ENCODE assay signal across 9 cellular contexts in genomic region chr12:57428965-57429364, GRCh38. TPM values are rescaled to one million over a fixed set of nuclear protein-coding genes. Genes with fewer than 3 reads are reported as not detected.
DNase-seq lines count a peak whose midpoint lies in the region; ATAC-seq, FAIRE-seq and TF ChIP-seq lines count a peak whose summit lies in the region.
"Had no signal": no experiment of that assay in that cellular context is flagged by ENCODE, and none has a peak within 500 bp of the region (broad histone marks: within the 10 kb centered on the region; RNA-seq: fewer than 3 reads in every experiment).

No MANE protein-coding gene starts in this region.

- ATAC-seq in T-helper 17 cell = no peak
- ATAC-seq: foreskin keratinocyte had no signal

- H3K79me2 ChIP-seq in keratinocyte (ENCODE audit: control insufficient read depth, insufficient read depth, low read length) = peaks cover 37% of the 10 kb centered on the region

- no peaks in the 10 kb centered on the region for H3K9me3 ChIP-seq in T-helper 17 cell (ENCODE audit: control insufficient read depth, low read length, poor library complexity, severe bottlenecking)
- no peaks in the 10 kb centered on the region for H3K9me3 ChIP-seq in keratinocyte (ENCODE audit: control insufficient read depth, low read depth, low read length)
- H3K9me3 ChIP-seq in subcutaneous abdominal adipose tissue (ENCODE audit: control insufficient read depth in 5 of 5, low read length in 5 of 5) = no peaks in the 10 kb centered on the region
- H3K9me3 ChIP-seq in kidney (ENCODE audit: control insufficient read depth in 1 of 2, low read length in 2 of 2) = no peaks in the 10 kb centered on the region

- no peaks in the 10 kb centered on the region for H3K27me3 Mint-ChIP-seq in activated naive CD4-positive, alpha-beta T cell treated with anti-CD3 and anti-CD28 coated beads, Interleukin-2, amount 50 U/mL, for 24 hours
- H3K27me3 Mint-ChIP-seq in T-helper 17 cell = no peaks in the 10 kb centered on the region

- H3K4me3 ChIP-seq in keratinocyte (ENCODE audit: control insufficient read depth in 2 of 3, extremely low read depth in 1 of 3, insufficient read depth in 2 of 3, low read depth in 1 of 3, low read length in 3 of 3) (peak overlapping the region in 1 of 3 experiments; percentile 78), subcutaneous abdominal adipose tissue (ENCODE audit: low read depth in 1 of 5, low read length in 5 of 5) (no peak overlapping the region), kidney (ENCODE audit: low read length in 2 of 2) (no peak overlapping the region)

- peak overlapping the region; percentile 91 for H3K27ac Mint-ChIP-seq in activated naive CD4-positive, alpha-beta T cell treated with anti-CD3 and anti-CD28 coated beads, Interleukin-2, amount 50 U/mL, for 24 hours
- H3K27ac Mint-ChIP-seq in T-helper 17 cell = peak overlapping the region; percentile 99

- no peak for DNase-seq in activated naive CD4-positive, alpha-beta T cell treated with Interleukin-2 at 50 U/mL for 16 hours
- DNase-seq in T-helper 17 cell (no peak), keratinocyte (ENCODE audit: low read depth, low spot score) (no peak), HK-2 (ENCODE audit: unreplicated experiment) (no peak), kidney (no peak), foreskin melanocyte (no peak)
- DNase-seq: foreskin keratinocyte had no signal

- peak overlapping the region; percentile 97 for H3K4me3 Mint-ChIP-seq in activated naive CD4-positive, alpha-beta T cell treated with anti-CD3 and anti-CD28 coated beads, Interleukin-2, amount 50 U/mL, for 24 hours
- H3K4me3 Mint-ChIP-seq in T-helper 17 cell = peak overlapping the region; percentile 96

- H3K27me3 ChIP-seq in keratinocyte (ENCODE audit: control insufficient read depth, extremely low read depth, insufficient read depth, low read length) (no peaks in the 10 kb centered on the region), subcutaneous abdominal adipose tissue (ENCODE audit: control insufficient read depth in 5 of 5, insufficient read depth in 4 of 5, low read length in 5 of 5) (no peaks in the 10 kb centered on the region)
- H3K27me3 ChIP-seq: foreskin keratinocyte had no signal

- peaks cover 46% of the 10 kb centered on the region for H3K4me1 Mint-ChIP-seq in activated naive CD4-positive, alpha-beta T cell treated with anti-CD3 and anti-CD28 coated beads, Interleukin-2, amount 50 U/mL, for 24 hours
- peaks cover 37% of the 10 kb centered on the region for H3K4me1 Mint-ChIP-seq in T-helper 17 cell

- H3K9me3 Mint-ChIP-seq in activated naive CD4-positive, alpha-beta T cell treated with anti-CD3 and anti-CD28 coated beads, Interleukin-2, amount 50 U/mL, for 24 hours = no peaks in the 10 kb centered on the region

- H3K36me3 Mint-ChIP-seq in activated naive CD4-positive, alpha-beta T cell treated with anti-CD3 and anti-CD28 coated beads, Interleukin-2, amount 50 U/mL, for 24 hours = peaks cover 2% of the 10 kb centered on the region
- H3K36me3 Mint-ChIP-seq in T-helper 17 cell (ENCODE audit: low read depth) = peaks cover 2% of the 10 kb centered on the region

- peaks cover 9% of the 10 kb centered on the region for H3K4me1 ChIP-seq in keratinocyte (ENCODE audit: control insufficient read depth, extremely low read depth, insufficient read depth, low read length)
- H3K4me1 ChIP-seq in subcutaneous abdominal adipose tissue (ENCODE audit: control insufficient read depth in 5 of 5, insufficient read depth in 5 of 5, low read length in 5 of 5) = peaks cover 2 to 16% (median 13%) of the 10 kb centered on the region in 5 donors
- H3K4me1 ChIP-seq in kidney (ENCODE audit: control insufficient read depth in 1 of 2, insufficient read depth in 1 of 2, low read depth in 1 of 2, low read length in 2 of 2) = peaks cover 0 to under 1% of the 10 kb centered on the region in 2 donors

- H3K9me1 ChIP-seq in keratinocyte (ENCODE audit: control insufficient read depth, extremely low read depth, insufficient read depth, low read length) = no peaks in the 10 kb centered on the region

- FAIRE-seq in keratinocyte (lab: Jason Lieb, UNC) (no peak), kidney (lab: Jason Lieb, UNC) (no peak)

- TF ChIP-seq CTCF in keratinocyte (optimal IDR thresholded peaks at IDR 0.05 in 1 of 3, IDR thresholded peaks at IDR 0.05 in 1 of 3, conservative IDR thresholded peaks at IDR 0.05 in 1 of 3; ENCODE audit: extremely low read depth in 1 of 3, insufficient read depth in 2 of 3, low read length in 3 of 3) (no peak), kidney (IDR thresholded peaks at IDR 0.05; ENCODE audit: borderline replicate concordance, extremely low read depth, insufficient read depth) (no peak)

- peak overlapping the region; percentile 100 for H3K4me2 ChIP-seq in keratinocyte (ENCODE audit: control insufficient read depth, extremely low read depth, insufficient read depth, low read depth, low read length)

- no peak overlapping the region for H2AFZ ChIP-seq in keratinocyte (ENCODE audit: control insufficient read depth, low read length)

- H3K27ac ChIP-seq in keratinocyte (ENCODE audit: control insufficient read depth, insufficient read depth, low read length) (peak overlapping the region; percentile 93), subcutaneous abdominal adipose tissue (ENCODE audit: low read depth, low read length) (peak overlapping the region; percentile 97), kidney (ENCODE audit: low read depth in 2 of 2, low read length in 2 of 2) (no peak overlapping the region)

- peaks cover 0 to 9% of the 10 kb centered on the region in 2 experiments for H3K36me3 ChIP-seq in keratinocyte (ENCODE audit: control insufficient read depth in 2 of 2, extremely low read depth in 1 of 2, insufficient read depth in 2 of 2, low read length in 2 of 2)
- H3K36me3 ChIP-seq in subcutaneous abdominal adipose tissue (ENCODE audit: control insufficient read depth in 5 of 5, insufficient read depth in 5 of 5, low read length in 5 of 5) = peaks cover 0 to 4% (median 0%) of the 10 kb centered on the region in 5 donors
- H3K36me3 ChIP-seq in kidney (ENCODE audit: control insufficient read depth in 1 of 2, insufficient read depth in 2 of 2, low read length in 2 of 2) = peaks cover 0 to 3% of the 10 kb centered on the region in 2 donors

- H3K9ac ChIP-seq in keratinocyte (ENCODE audit: control insufficient read depth, extremely low read depth, insufficient read depth, low read length) (peak overlapping the region; percentile 93), subcutaneous abdominal adipose tissue (ENCODE audit: low read length in 5 of 5) (peak overlapping the region in 4 of 5 donors; percentile 26 to 93 (median 91)), kidney (ENCODE audit: low read length in 2 of 2) (peak overlapping the region in 1 of 2 donors; percentile 84)

- H4K20me1 ChIP-seq in keratinocyte (ENCODE audit: control insufficient read depth, extremely low read depth, insufficient read depth, low read length) = no peaks in the 10 kb centered on the region

- dilution Hi-C loops in keratinocyte (cut with MboI; ENCODE audit: extremely low pct_ligation_motif_present, low sequenced_read_pairs) = no loop called here

- intact Hi-C loops in kidney (cut with DNase I) = no loop called here

RNA-seq across cellular contexts. Expression of gene R3HDM2, which starts 1.9 kb away (rescaled TPM):
- total RNA-seq in T-helper 17 cell (100 to 1,000 TPM; 101 to 115 TPM), kidney (67.3 TPM)
- polyA plus RNA-seq in keratinocyte (8.1 to 13.4 TPM (median 11.1 TPM) in 3 replicates), kidney (ENCODE audit: insufficient read depth, low read depth, low replicate concordance) (16.5 TPM)
- polyA plus RNA-seq in keratinocyte (2011; ENCODE audit: low read depth) = 44.9 TPM
- 10.0 and 11.3 TPM in 2 replicates for polyA plus RNA-seq in keratinocyte (2011; cell fraction: cytosol; rRNA removed)
- 26.4 and 29.7 TPM in 2 replicates for polyA plus RNA-seq in keratinocyte (2011; cell fraction: nucleus; rRNA removed)
- 12.0 and 16.2 TPM in 2 replicates for polyA plus RNA-seq in keratinocyte (2012; ENCODE audit: low replicate concordance)
- polyA minus RNA-seq in keratinocyte = 8.8 to 52.5 TPM (median 15.2 TPM) in 3 replicates
- 12.3 TPM for polyA minus RNA-seq in keratinocyte (2011; cell fraction: cytosol; rRNA and poly(A)+ RNA removed)
- 10.1 and 28.3 TPM in 2 replicates for polyA minus RNA-seq in keratinocyte (2011; cell fraction: nucleus; rRNA and poly(A)+ RNA removed)

RNA-seq across cellular contexts. Expression of gene INHBC, which starts 5.6 kb away (rescaled TPM):
- not detected for total RNA-seq in T-helper 17 cell
- polyA plus RNA-seq in keratinocyte = 0.04 TPM in 1 of 3 replicates, not detected in the others
- not detected for polyA plus RNA-seq in keratinocyte (2011; ENCODE audit: low read depth)
- 0.04 TPM in 1 of 2 replicates, not detected in the other for polyA plus RNA-seq in keratinocyte (2011; cell fraction: cytosol; rRNA removed)
- not detected in 2 replicates for polyA plus RNA-seq in keratinocyte (2011; cell fraction: nucleus; rRNA removed)
- not detected in 2 replicates for polyA plus RNA-seq in keratinocyte (2012; ENCODE audit: low replicate concordance)
- not detected in 3 replicates for polyA minus RNA-seq in keratinocyte
- polyA minus RNA-seq in keratinocyte (2011; cell fraction: cytosol; rRNA and poly(A)+ RNA removed) = not detected
- polyA minus RNA-seq in keratinocyte (2011; cell fraction: nucleus; rRNA and poly(A)+ RNA removed) = not detected in 2 replicates
- not detected for total RNA-seq in kidney
- polyA plus RNA-seq in kidney (ENCODE audit: insufficient read depth, low read depth, low replicate concordance) = not detected
- total RNA-seq: foreskin keratinocyte had no signal
- polyA plus RNA-seq: foreskin keratinocyte had no signal

RNA-seq across cellular contexts. Expression of gene INHBE, which starts 26.1 kb away (rescaled TPM):
- total RNA-seq in T-helper 17 cell (not detected), kidney (0.19 TPM)
- polyA plus RNA-seq in keratinocyte (not detected in 3 replicates), kidney (ENCODE audit: insufficient read depth, low read depth, low replicate concordance) (0.30 TPM)
- polyA plus RNA-seq in keratinocyte (2011; ENCODE audit: low read depth) = not detected
- not detected in 2 replicates for polyA plus RNA-seq in keratinocyte (2011; cell fraction: cytosol; rRNA removed)
- polyA plus RNA-seq in keratinocyte (2011; cell fraction: nucleus; rRNA removed) = 0.48 TPM in 1 of 2 replicates, not detected in the other
- polyA plus RNA-seq in keratinocyte (2012; ENCODE audit: low replicate concordance) = 0.15 and 0.17 TPM in 2 replicates
- not detected in 3 replicates for polyA minus RNA-seq in keratinocyte
- not detected for polyA minus RNA-seq in keratinocyte (2011; cell fraction: cytosol; rRNA and poly(A)+ RNA removed)
- not detected in 2 replicates for polyA minus RNA-seq in keratinocyte (2011; cell fraction: nucleus; rRNA and poly(A)+ RNA removed)
- total RNA-seq: foreskin keratinocyte had no signal

RNA-seq across cellular contexts. Expression of gene GLI1, which starts 30.6 kb away (rescaled TPM):
- total RNA-seq in T-helper 17 cell (under 1 TPM; 0.10 to 0.22 TPM), kidney (2.8 TPM)
- polyA plus RNA-seq in keratinocyte (1.0 to 1.4 TPM (median 1.2 TPM) in 3 replicates), kidney (ENCODE audit: insufficient read depth, low read depth, low replicate concordance) (1.4 TPM)
- polyA plus RNA-seq in keratinocyte (2011; ENCODE audit: low read depth) = not detected
- 0.17 and 0.70 TPM in 2 replicates for polyA plus RNA-seq in keratinocyte (2011; cell fraction: cytosol; rRNA removed)
- polyA plus RNA-seq in keratinocyte (2011; cell fraction: nucleus; rRNA removed) = 1.1 and 3.4 TPM in 2 replicates
- 0.07 and 2.9 TPM in 2 replicates for polyA plus RNA-seq in keratinocyte (2012; ENCODE audit: low replicate concordance)
- 0.49 to 8.1 TPM (median 2.0 TPM) in 3 replicates for polyA minus RNA-seq in keratinocyte
- polyA minus RNA-seq in keratinocyte (2011; cell fraction: cytosol; rRNA and poly(A)+ RNA removed) = not detected
- polyA minus RNA-seq in keratinocyte (2011; cell fraction: nucleus; rRNA and poly(A)+ RNA removed) = 0.21 and 1.4 TPM in 2 replicates

RNA-seq across cellular contexts. Expression of gene ARHGAP9, which starts 50.7 kb away (rescaled TPM):
- total RNA-seq in T-helper 17 cell (100 to 1,000 TPM; 225 to 295 TPM), kidney (18.1 TPM)
- polyA plus RNA-seq in keratinocyte (0.15 TPM in 1 of 3 replicates, not detected in the others), kidney (ENCODE audit: insufficient read depth, low read depth, low replicate concordance) (3.8 TPM)
- not detected for polyA plus RNA-seq in keratinocyte (2011; ENCODE audit: low read depth)
- polyA plus RNA-seq in keratinocyte (2011; cell fraction: cytosol; rRNA removed) = not detected in 2 replicates
- not detected in 2 replicates for polyA plus RNA-seq in keratinocyte (2011; cell fraction: nucleus; rRNA removed)
- polyA plus RNA-seq in keratinocyte (2012; ENCODE audit: low replicate concordance) = not detected in 2 replicates
- not detected in 3 replicates for polyA minus RNA-seq in keratinocyte
- polyA minus RNA-seq in keratinocyte (2011; cell fraction: cytosol; rRNA and poly(A)+ RNA removed) = not detected
- polyA minus RNA-seq in keratinocyte (2011; cell fraction: nucleus; rRNA and poly(A)+ RNA removed) = not detected in 2 replicates
- total RNA-seq: foreskin keratinocyte had no signal

Comparison
In these comparisons a context has a peak if more than half of its experiments do, and no peak if none do; other contexts are left out.
1. H3K27ac ChIP-seq: peak in keratinocyte (single experiment) and subcutaneous abdominal adipose tissue (single experiment); none in kidney (0 of 2).